8 cellular contexts compared by ENCODE assay signal in genomic region chrY:24561422-24561821, GRCh38. TPM values are rescaled to one million over a fixed set of nuclear protein-coding genes. Genes with fewer than 3 reads are reported as not detected.
"Had no signal": no experiment of that assay in that cellular context is flagged by ENCODE, and none has a peak within 500 bp of the region (broad histone marks: within the 10 kb centered on the region; RNA-seq: fewer than 3 reads in every experiment).

No MANE protein-coding gene starts in this region.

RNA-seq across cellular contexts. Expression of gene BPY2B, which starts 56.4 kb away (rescaled TPM):
- total RNA-seq: OCI-LY7, PC-3, PC-9, Peyer's patch, RPMI7951, SJCRH30, SJSA1, SK-MEL-5 had no signal
